7 cellular contexts compared by ENCODE assay signal in the genomic region with DNA sequence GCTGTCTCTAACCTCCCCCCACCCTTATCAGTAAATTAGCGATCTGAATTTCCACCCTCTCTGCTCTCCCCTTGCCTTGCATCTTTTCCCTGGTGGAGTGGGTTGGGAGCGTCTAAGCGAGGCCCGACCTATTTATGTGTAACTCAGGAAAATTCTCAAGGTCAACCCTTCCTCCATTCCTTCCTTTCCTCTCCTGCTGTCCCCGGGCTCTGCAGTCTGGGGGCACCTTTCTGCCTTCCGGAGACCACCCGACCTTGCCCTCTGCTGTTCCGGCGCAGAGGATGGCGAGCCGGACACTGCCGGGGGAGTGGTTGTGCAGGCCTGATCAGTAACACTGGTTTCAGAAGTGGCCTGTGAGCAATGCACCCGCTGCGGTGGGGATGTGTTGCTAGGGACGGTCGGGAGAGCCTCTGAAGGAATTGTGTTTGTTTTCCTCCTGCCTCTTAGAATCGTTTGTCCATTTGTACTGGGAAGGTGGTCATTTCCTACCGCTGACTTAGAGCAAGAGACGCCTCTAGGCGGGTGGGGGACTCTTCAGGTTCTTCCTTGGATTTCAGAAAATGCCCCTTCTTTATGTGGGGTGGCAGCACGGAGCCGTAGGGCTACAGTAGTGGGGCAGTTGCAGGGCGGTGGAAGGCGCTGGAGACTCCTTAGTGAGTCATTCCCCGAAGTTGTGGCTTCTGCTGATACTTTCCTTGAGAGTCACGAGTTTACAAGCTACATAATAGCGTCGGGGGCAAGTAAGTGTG. TPM values are rescaled to one million over a fixed set of nuclear protein-coding genes. Genes with fewer than 3 reads are reported as not detected.
A peak's percentile ranks its signal among the peaks of the same experiment; 100 is the strongest.
DNase-seq lines count a peak whose midpoint lies in the region; ATAC-seq and TF ChIP-seq lines count a peak whose summit lies in the region.

No MANE protein-coding gene starts in this region.

- H3K4me3 ChIP-seq in WERI-Rb-1 (ENCODE audit: low read depth, low read length): peak overlapping the region; percentile 93
- peak overlapping the region; percentile 66 to 83 for H3K4me3 ChIP-seq in left lung

- H3K27ac ChIP-seq in WERI-Rb-1 (peak overlapping the region; percentile 93), cingulate gyrus (ENCODE audit: low read depth, low read length) (peak overlapping the region; percentile 95), left lung (peak overlapping the region; percentile 90 to 94)

- ATAC-seq in left lung: peak; percentile 66

- peaks cover 8% of the 10 kb centered on the region for H3K36me3 ChIP-seq in WERI-Rb-1
- H3K36me3 ChIP-seq in left lung: peaks cover 0 to 4% of the 10 kb centered on the region in 2 donors

- TF ChIP-seq CTCF in WERI-Rb-1 (IDR thresholded peaks at IDR 0.05; ENCODE audit: low read depth, low read length): no peak
- TF ChIP-seq CTCF in left lung (IDR thresholded peaks at IDR 0.05): no peak

- H3K4me1 ChIP-seq in left lung: peaks cover 33 to 54% of the 10 kb centered on the region in 2 donors

- H3K27me3 ChIP-seq in WERI-Rb-1 (ENCODE audit: insufficient read depth, low read depth, severe bottlenecking) (no peaks in the 10 kb centered on the region), left lung (no peaks in the 10 kb centered on the region)

- H3K9me3 ChIP-seq in WERI-Rb-1 (ENCODE audit: severe bottlenecking) (no peaks in the 10 kb centered on the region), left lung (no peaks in the 10 kb centered on the region)

- DNase-seq in GM04504 (ENCODE audit: low read depth) (peak; percentile 71), H4 (ENCODE audit: low spot score) (peak; percentile 83), LoVo (ENCODE audit: low spot score) (peak; percentile 76), WERI-Rb-1 (peak; percentile 26), left lung (peak; percentile 69 to 84)
- DNase-seq in stimulated activated CD4-positive, alpha-beta T cell treated with anti-CD3 and anti-CD28 coated beads, Interleukin-4, amount 100 ng/mL, for 48 hours (ENCODE audit: low read depth in 2 of 2): peak; percentile 21 to 42

- intact Hi-C loops in left lung (cut with DNase I): no loop called here

RNA-seq across cellular contexts. Expression of a gene that starts 0.5 kb away (rescaled TPM):
- total RNA-seq in H4 (2014; rRNA removed; shearing (Covaris generic)): 128 and 140 TPM in 2 replicates
- 100 to 1,000 TPM; 213 to 217 TPM for total RNA-seq in left lung

Comparison
In these comparisons a context has a peak if more than half of its experiments do, and no peak if none do; other contexts are left out.
1. Peak in every context shown above with its lines: DNase-seq, ATAC-seq, H3K4me3 ChIP-seq and H3K27ac ChIP-seq.
2. DNase-seq: peak in every context shown above with its lines; median percentile 83 in H4; 76 in left lung; 76 in LoVo; 71 in GM04504; 32 in stimulated activated CD4-positive, alpha-beta T cell treated with anti-CD3 and anti-CD28 coated beads, Interleukin-4, amount 100 ng/mL, for 48 hours; 26 in WERI-Rb-1.